Comparison of ENCODE assay signal across 8 cellular contexts in the genomic region with DNA sequence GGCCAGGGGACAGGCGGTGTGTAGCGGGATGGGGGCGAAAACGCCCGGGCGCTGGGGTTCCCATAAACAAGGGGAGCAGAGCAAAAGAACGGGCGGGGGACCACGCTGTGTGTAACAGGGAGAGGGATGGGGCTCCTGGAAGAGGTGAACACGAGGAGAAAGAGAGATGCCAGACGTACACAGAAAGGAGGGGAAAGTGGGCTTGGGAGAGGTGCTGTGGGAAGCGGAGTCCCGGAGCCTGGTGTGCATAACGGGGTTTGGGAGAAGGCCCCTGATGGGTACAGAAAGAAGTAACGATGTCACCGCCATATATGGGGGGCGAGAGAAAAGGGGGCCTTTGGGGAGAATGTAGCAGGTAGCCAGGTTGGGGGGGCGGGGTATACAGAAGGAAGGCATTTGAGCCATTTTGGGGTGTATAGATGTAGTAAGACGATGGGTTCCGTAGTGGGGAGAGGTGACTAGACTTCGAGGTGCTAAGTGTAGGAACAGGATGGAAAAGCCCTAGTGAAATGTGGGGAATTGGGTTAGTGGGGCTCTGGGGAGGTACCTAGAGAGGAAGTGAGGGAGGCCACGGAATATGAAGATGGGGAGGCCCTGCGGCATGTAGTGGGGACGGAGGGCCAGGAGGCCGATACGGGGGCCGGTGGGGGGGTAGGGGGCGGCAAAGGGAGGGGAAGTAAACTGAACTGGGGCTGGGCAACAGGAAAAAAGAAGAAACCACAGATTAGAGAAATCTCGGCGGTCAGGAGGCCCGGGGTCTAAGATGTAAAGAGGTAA. TPM values are rescaled to one million over a fixed set of nuclear protein-coding genes. Genes with fewer than 3 reads are reported as not detected.
DNase-seq lines count a peak whose midpoint lies in the region; ATAC-seq and TF ChIP-seq lines count a peak whose summit lies in the region.

No MANE protein-coding gene starts in this region.

- TF ChIP-seq CTCF in astrocyte of the spinal cord (IDR thresholded peaks at IDR 0.05; ENCODE audit: low read depth, low read length) (no peak), kidney epithelial cell (IDR thresholded peaks at IDR 0.05; ENCODE audit: insufficient read depth, low read length, poor library complexity, severe bottlenecking) (no peak)

- H3K9me3 Mint-ChIP-seq in T-helper 1 cell treated with Interleukin-12 subunit alpha and Interleukin-12 subunit beta and Interleukin-4 antibody, amounts not matched to agents 30 μg/mL and 1 μg/mL, for 36 hours, result no peaks in the 10 kb centered on the region
- no peaks in the 10 kb centered on the region for H3K9me3 Mint-ChIP-seq in stimulated activated memory B cell treated with anti-CD40 and anti-IgM and Interleukin-4, amounts not matched to agents 10 μg/mL and 1 μg/mL and 100 μg/mL, for 72 hours

- H3K27me3 Mint-ChIP-seq in T-helper 1 cell treated with Interleukin-12 subunit alpha and Interleukin-12 subunit beta and Interleukin-4 antibody, amounts not matched to agents 30 μg/mL and 1 μg/mL, for 36 hours (ENCODE audit: low read depth), result no peaks in the 10 kb centered on the region
- H3K27me3 Mint-ChIP-seq in stimulated activated memory B cell treated with anti-CD40 and anti-IgM and Interleukin-4, amounts not matched to agents 10 μg/mL and 1 μg/mL and 100 μg/mL, for 72 hours, result no peaks in the 10 kb centered on the region

- peaks cover 11% of the 10 kb centered on the region for H3K36me3 Mint-ChIP-seq in T-helper 1 cell treated with Interleukin-12 subunit alpha and Interleukin-12 subunit beta and Interleukin-4 antibody, amounts not matched to agents 30 μg/mL and 1 μg/mL, for 36 hours (ENCODE audit: low read depth)
- H3K36me3 Mint-ChIP-seq in stimulated activated memory B cell treated with anti-CD40 and anti-IgM and Interleukin-4, amounts not matched to agents 10 μg/mL and 1 μg/mL and 100 μg/mL, for 72 hours, result peaks cover 42% of the 10 kb centered on the region

- in situ Hi-C loops in astrocyte of the spinal cord (cut with HindIII; ENCODE audit: low sequenced_read_pairs), result no loop called here

- peak overlapping the region; percentile 94 for H3K4me3 Mint-ChIP-seq in T-helper 1 cell treated with Interleukin-12 subunit alpha and Interleukin-12 subunit beta and Interleukin-4 antibody, amounts not matched to agents 30 μg/mL and 1 μg/mL, for 36 hours
- peak overlapping the region; percentile 88 for H3K4me3 Mint-ChIP-seq in stimulated activated memory B cell treated with anti-CD40 and anti-IgM and Interleukin-4, amounts not matched to agents 10 μg/mL and 1 μg/mL and 100 μg/mL, for 72 hours

- peaks cover 38% of the 10 kb centered on the region for H3K4me1 Mint-ChIP-seq in T-helper 1 cell treated with Interleukin-12 subunit alpha and Interleukin-12 subunit beta and Interleukin-4 antibody, amounts not matched to agents 30 μg/mL and 1 μg/mL, for 36 hours (ENCODE audit: low read depth)
- peaks cover 65% of the 10 kb centered on the region for H3K4me1 Mint-ChIP-seq in stimulated activated memory B cell treated with anti-CD40 and anti-IgM and Interleukin-4, amounts not matched to agents 10 μg/mL and 1 μg/mL and 100 μg/mL, for 72 hours

- peak overlapping the region; percentile 95 for H3K27ac Mint-ChIP-seq in T-helper 1 cell treated with Interleukin-12 subunit alpha and Interleukin-12 subunit beta and Interleukin-4 antibody, amounts not matched to agents 30 μg/mL and 1 μg/mL, for 36 hours
- H3K27ac Mint-ChIP-seq in stimulated activated memory B cell treated with anti-CD40 and anti-IgM and Interleukin-4, amounts not matched to agents 10 μg/mL and 1 μg/mL and 100 μg/mL, for 72 hours, result peak overlapping the region; percentile 98

- DNase-seq in T-helper 1 cell, result no peak
- peak; percentile 43 for DNase-seq in NCI-H226
- DNase-seq in astrocyte of the spinal cord (ENCODE audit: low read depth, low spot score), result no peak
- DNase-seq in kidney epithelial cell (ENCODE audit: low read depth), result no peak

- peak; percentile 11 for ATAC-seq in stimulated activated memory B cell treated with anti-CD40 and anti-IgM and Interleukin-4, amounts not matched to agents 10 μg/mL and 1 μg/mL and 100 μg/mL, for 72 hours
- ATAC-seq in GM19395 (IDR thresholded peaks at IDR 0.05; ENCODE audit: unreplicated experiment), result no peak
- no peak for ATAC-seq in GM19452 (IDR thresholded peaks at IDR 0.05; ENCODE audit: unreplicated experiment)

- no peaks in the 10 kb centered on the region for H3K27me3 ChIP-seq in kidney epithelial cell (ENCODE audit: control insufficient read depth, insufficient read depth, low read length)

- H3K4me3 ChIP-seq in astrocyte of the spinal cord (ENCODE audit: low read depth, low read length) (peak overlapping the region; percentile 84), kidney epithelial cell (ENCODE audit: low read depth, low read length) (peak overlapping the region; percentile 68)

- peaks cover 4% of the 10 kb centered on the region for H3K36me3 ChIP-seq in kidney epithelial cell (ENCODE audit: control insufficient read depth, insufficient read depth, low read length)

RNA-seq across cellular contexts. Expression of gene ZNF580, which starts 0.8 kb away (rescaled TPM):
- total RNA-seq in kidney epithelial cell, result 10.1 and 10.4 TPM in 2 replicates

RNA-seq across cellular contexts. Expression of gene ZNF581, which starts 1.9 kb away (rescaled TPM):
- total RNA-seq in kidney epithelial cell, result 36.9 and 41.8 TPM in 2 replicates

RNA-seq across cellular contexts. Expression of gene CCDC106, which starts 6.4 kb away (rescaled TPM):
- 12.0 and 12.2 TPM in 2 replicates for total RNA-seq in kidney epithelial cell

RNA-seq across cellular contexts. Expression of gene U2AF2, which starts 13.3 kb away (rescaled TPM):
- 153 and 164 TPM in 2 replicates for total RNA-seq in kidney epithelial cell

RNA-seq across cellular contexts. Expression of gene ZNF784, which starts 17.2 kb away (rescaled TPM):
- 3.6 and 6.3 TPM in 2 replicates for total RNA-seq in kidney epithelial cell
